In genomic region chr13:21837841-21838551, GRCh38 we compare ENCODE assay signal across 1 cellular context.
A peak's percentile ranks its signal among the peaks of the same experiment; 100 is the strongest.
TF ChIP-seq lines count a peak whose summit lies in the region.

No MANE protein-coding gene starts in this region.

TF ChIP-seq in HepG2, 621 proteins besides CTCF, POLR2A, EP300 and RAD21 (continued from another document):
- no peak for TF ChIP-seq ZNF280D (CRISPR knock-in tag; IDR thresholded peaks at IDR 0.05)
- TF ChIP-seq ZBTB7B (CRISPR knock-in tag; IDR thresholded peaks at IDR 0.05) = peak; percentile 98
- TF ChIP-seq IKZF1 (IDR thresholded peaks at IDR 0.05) = no peak
- no peak for TF ChIP-seq ZBTB1 (CRISPR knock-in tag; IDR thresholded peaks at IDR 0.05; ENCODE audit: borderline replicate concordance)
- no peak for TF ChIP-seq ZNF816 (CRISPR knock-in tag; IDR thresholded peaks at IDR 0.05; ENCODE audit: borderline replicate concordance)
- no peak for TF ChIP-seq ZNF101 (CRISPR knock-in tag; IDR thresholded peaks at IDR 0.05; ENCODE audit: borderline replicate concordance, low read depth)
- no peak for TF ChIP-seq MIER2 (CRISPR knock-in tag; IDR thresholded peaks at IDR 0.05)
- TF ChIP-seq, protein P1, sequence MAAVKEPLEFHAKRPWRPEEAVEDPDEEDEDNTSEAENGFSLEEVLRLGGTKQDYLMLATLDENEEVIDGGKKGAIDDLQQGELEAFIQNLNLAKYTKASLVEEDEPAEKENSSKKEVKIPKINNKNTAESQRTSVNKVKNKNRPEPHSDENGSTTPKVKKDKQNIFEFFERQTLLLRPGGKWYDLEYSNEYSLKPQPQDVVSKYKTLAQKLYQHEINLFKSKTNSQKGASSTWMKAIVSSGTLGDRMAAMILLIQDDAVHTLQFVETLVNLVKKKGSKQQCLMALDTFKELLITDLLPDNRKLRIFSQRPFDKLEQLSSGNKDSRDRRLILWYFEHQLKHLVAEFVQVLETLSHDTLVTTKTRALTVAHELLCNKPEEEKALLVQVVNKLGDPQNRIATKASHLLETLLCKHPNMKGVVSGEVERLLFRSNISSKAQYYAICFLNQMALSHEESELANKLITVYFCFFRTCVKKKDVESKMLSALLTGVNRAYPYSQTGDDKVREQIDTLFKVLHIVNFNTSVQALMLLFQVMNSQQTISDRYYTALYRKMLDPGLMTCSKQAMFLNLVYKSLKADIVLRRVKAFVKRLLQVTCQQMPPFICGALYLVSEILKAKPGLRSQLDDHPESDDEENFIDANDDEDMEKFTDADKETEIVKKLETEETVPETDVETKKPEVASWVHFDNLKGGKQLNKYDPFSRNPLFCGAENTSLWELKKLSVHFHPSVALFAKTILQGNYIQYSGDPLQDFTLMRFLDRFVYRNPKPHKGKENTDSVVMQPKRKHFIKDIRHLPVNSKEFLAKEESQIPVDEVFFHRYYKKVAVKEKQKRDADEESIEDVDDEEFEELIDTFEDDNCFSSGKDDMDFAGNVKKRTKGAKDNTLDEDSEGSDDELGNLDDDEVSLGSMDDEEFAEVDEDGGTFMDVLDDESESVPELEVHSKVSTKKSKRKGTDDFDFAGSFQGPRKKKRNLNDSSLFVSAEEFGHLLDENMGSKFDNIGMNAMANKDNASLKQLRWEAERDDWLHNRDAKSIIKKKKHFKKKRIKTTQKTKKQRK (IDR thresholded peaks at IDR 0.05; ENCODE audit: low read length) = no peak
- no peak for TF ChIP-seq GABPA (IDR thresholded peaks at IDR 0.05; ENCODE audit: low read depth, low read length)
- TF ChIP-seq GABPA (CRISPR knock-in tag; IDR thresholded peaks at IDR 0.05; ENCODE audit: low read depth) = peak; percentile 43
- TF ChIP-seq HOXA3 (CRISPR knock-in tag; IDR thresholded peaks at IDR 0.05) = no peak
- no peak for TF ChIP-seq YY1 (IDR thresholded peaks at IDR 0.05; ENCODE audit: insufficient read depth, insufficient replicate concordance, low read depth, low read length)
